ENCODE assay signal across 24 cellular contexts in genomic region chr1:13908128-13908527, GRCh38.
DNase-seq lines count a peak whose midpoint lies in the region; ATAC-seq, FAIRE-seq and TF ChIP-seq lines count a peak whose summit lies in the region.
"Had no signal": no experiment of that assay in that cellular context is flagged by ENCODE, and none has a peak within 500 bp of the region (broad histone marks: within the 10 kb centered on the region; RNA-seq: fewer than 3 reads in every experiment).

No MANE protein-coding gene starts in this region.

- no peak overlapping the region for H3K4me3 ChIP-seq in SK-N-SH (ENCODE audit: low read depth in 2 of 2, low read length in 1 of 2)
- H3K4me3 ChIP-seq: right atrium auricular region, tibial nerve had no signal

- no peak for TF ChIP-seq RAD21 in SK-N-SH (IDR thresholded peaks at IDR 0.05; ENCODE audit: low read length)

- H3K36me3 ChIP-seq in SK-N-SH (replicated peaks in 1 of 2; ENCODE audit: control insufficient read depth in 1 of 2, insufficient read depth in 2 of 2, low read length in 1 of 2) = no peaks in the 10 kb centered on the region
- H3K36me3 ChIP-seq: right atrium auricular region, tibial nerve had no signal

- H3K4me3 Mint-ChIP-seq in memory B cell = no peak overlapping the region

- no peak overlapping the region for H3K27ac ChIP-seq in SK-N-SH (ENCODE audit: low read depth in 2 of 2, low read length in 1 of 2)
- H3K27ac ChIP-seq: right atrium auricular region, tibial nerve had no signal

- H3K27me3 Mint-ChIP-seq in memory B cell = peaks cover 6% of the 10 kb centered on the region

- no peaks in the 10 kb centered on the region for H3K27me3 ChIP-seq in SK-N-SH (ENCODE audit: insufficient read depth)
- H3K27me3 ChIP-seq: right atrium auricular region, tibial nerve had no signal

- DNase-seq in GM18507 (ENCODE audit: extremely low spot score, insufficient read length, low read depth) (no peak), memory B cell (ENCODE audit: low spot score in 2 of 2) (no peak), SK-N-SH (no peak), SIG-M5 (lab: John Stamatoyannopoulos, UW) (no peak), T-helper 2 cell (no peak)
- no peak for DNase-seq in activated CD4-positive, CD25-positive, alpha-beta regulatory T cell (lab: John Stamatoyannopoulos, UW)
- DNase-seq: activated CD4-positive, alpha-beta T cell treated with anti-CD3 and anti-CD28 coated beads, Interleukin-2, amount 50 U/mL, for 48 hours; activated gamma-delta T cell treated with Interleukin-2 at 50 U/mL for 16 hours; amygdala; DND-41; foreskin fibroblast; hypothalamus; KBM-7; MV-4-11; NCI-H1930; NCI-H446; stimulated activated CD4-positive, alpha-beta T cell treated with anti-CD3 and anti-CD28 coated beads, Interleukin-15, amount 100 ng/mL, for 24 hours; stimulated activated naive CD4-positive, alpha-beta T cell had no signal

- peaks cover 11% of the 10 kb centered on the region for H3K9me3 Mint-ChIP-seq in memory B cell

- no peak for TF ChIP-seq CTCF in SK-N-SH (IDR thresholded peaks at IDR 0.05)

- no peaks in the 10 kb centered on the region for H3K4me1 ChIP-seq in SK-N-SH (ENCODE audit: control insufficient read depth in 1 of 2, insufficient read depth in 2 of 2, low read depth in 1 of 2, low read length in 1 of 2)
- H3K4me1 ChIP-seq: right atrium auricular region, tibial nerve had no signal

- H3K79me2 ChIP-seq in SK-N-SH (ENCODE audit: insufficient read depth) = no peaks in the 10 kb centered on the region

- ATAC-seq in GM21423 (IDR thresholded peaks at IDR 0.05; ENCODE audit: unreplicated experiment) (peak; percentile 75), HG03064 (IDR thresholded peaks at IDR 0.05; ENCODE audit: low read depth, unreplicated experiment) (peak; percentile 78), memory B cell (ENCODE audit: low read depth) (peak; percentile 24)

- H3K27ac Mint-ChIP-seq in memory B cell = no peak overlapping the region

- FAIRE-seq in GM18507 (lab: Jason Lieb, UNC) = peak; percentile 82
- FAIRE-seq: H1, keratinocyte had no signal

- POLR2A ChIA-PET in SK-N-SH (lab: Yijun Ruan, JAX) = no interaction called here

- H3K36me3 Mint-ChIP-seq in memory B cell = peaks cover 3% of the 10 kb centered on the region

- H3K9me2 ChIP-seq in SK-N-SH = no peaks in the 10 kb centered on the region

- WGBS in SK-N-SH (ENCODE audit: low lambda C conversion rate) = 5% methylated on average over 3 of the region's 3 CpGs

- H3K4me1 Mint-ChIP-seq in memory B cell = peaks cover 10% of the 10 kb centered on the region

- CTCF ChIA-PET in SK-N-SH (lab: Yijun Ruan, JAX) = interaction anchor here (2.0 kb wide), 1 partner anchor 15 kb away, joined by 4 read pairs; no protein-coding TSS in a partner anchor

- no peaks in the 10 kb centered on the region for H3K9me3 ChIP-seq in SK-N-SH

- no peaks in the 10 kb centered on the region for H4K20me1 ChIP-seq in SK-N-SH (ENCODE audit: insufficient read depth)

- no peak overlapping the region for H3K4me2 ChIP-seq in SK-N-SH

- TF ChIP-seq EP300 in SK-N-SH (IDR thresholded peaks at IDR 0.05; ENCODE audit: borderline replicate concordance in 1 of 2, low read depth in 1 of 2, low read length in 1 of 2) = no peak

- H3F3A ChIP-seq in SK-N-SH (replicated peaks; ENCODE audit: insufficient read depth) = no peaks in the 10 kb centered on the region

- no peak overlapping the region for H2AFZ ChIP-seq in SK-N-SH (ENCODE audit: low read depth)

- no peak overlapping the region for H3K9ac ChIP-seq in SK-N-SH

TF ChIP-seq in SK-N-SH, 30 proteins besides CTCF, POLR2A, EP300 and RAD21:
- TF ChIP-seq NFIC (IDR thresholded peaks at IDR 0.05; ENCODE audit: borderline replicate concordance) = no peak
- no peak for TF ChIP-seq GABPA (IDR thresholded peaks at IDR 0.05; ENCODE audit: low read depth)
- no peak for TF ChIP-seq RCOR1 (IDR thresholded peaks at IDR 0.05; ENCODE audit: low read length)
- no peak for TF ChIP-seq FOXM1 (IDR thresholded peaks at IDR 0.05; ENCODE audit: low read depth)
- no peak for TF ChIP-seq USF2 (IDR thresholded peaks at IDR 0.05; ENCODE audit: borderline replicate concordance, low read depth, low read length)
- TF ChIP-seq ELF1 (IDR thresholded peaks at IDR 0.05) = no peak

Comparison
In these comparisons a context has a peak if more than half of its experiments do, and no peak if none do; other contexts are left out.
1. ATAC-seq: peak in every context shown above with its lines; median percentile 78 in HG03064; 75 in GM21423; 24 in memory B cell.